9 cellular contexts compared by ENCODE assay signal in the genomic region with DNA sequence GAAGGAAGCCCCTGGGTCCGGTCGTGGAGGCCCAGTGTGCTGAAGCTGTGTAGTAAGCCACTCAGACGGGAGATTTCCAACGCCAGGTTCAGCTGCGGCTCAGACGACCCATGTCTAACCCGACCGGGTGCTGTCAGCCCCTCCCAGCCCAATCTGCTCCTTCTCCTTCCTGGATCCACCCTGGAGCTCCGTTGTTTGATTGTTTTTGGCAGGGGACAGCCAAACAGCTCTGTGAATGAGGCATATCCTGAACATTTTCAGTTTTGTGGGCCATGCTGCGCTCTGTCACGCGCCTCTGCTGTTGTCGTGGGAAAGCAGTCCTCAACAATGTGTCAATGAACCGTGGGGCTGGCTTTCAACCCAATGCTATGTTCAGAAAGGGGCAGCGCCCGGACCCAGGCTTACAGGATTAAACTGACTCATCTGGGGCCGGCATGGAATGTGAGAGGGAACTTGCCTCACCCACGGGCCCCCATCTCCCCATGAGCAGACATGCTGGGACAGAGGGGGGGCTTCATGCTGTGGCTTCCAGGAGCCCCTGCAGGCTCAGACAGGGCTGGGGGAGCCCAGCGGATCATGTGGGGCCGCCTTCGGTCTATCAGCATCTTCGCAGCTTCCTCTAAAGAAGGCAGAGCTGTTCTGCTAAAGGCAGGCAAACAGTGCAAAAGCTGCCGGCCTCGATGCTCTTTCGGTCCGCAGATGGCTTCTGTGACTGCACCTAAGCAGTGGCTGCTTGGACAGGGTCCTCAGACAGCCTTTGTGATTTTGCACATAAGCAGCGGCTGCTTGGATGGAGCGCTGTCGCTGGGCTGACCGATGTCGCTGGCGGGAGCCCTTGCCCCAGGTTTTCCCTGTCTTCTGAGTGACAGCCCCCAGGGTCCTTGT.
DNase-seq lines count a peak whose midpoint lies in the region; ATAC-seq, FAIRE-seq and TF ChIP-seq lines count a peak whose summit lies in the region.
"Had no signal": no experiment of that assay in that cellular context is flagged by ENCODE, and none has a peak within 500 bp of the region (broad histone marks: within the 10 kb centered on the region; RNA-seq: fewer than 3 reads in every experiment).

No MANE protein-coding gene starts in this region.

- CTCF ChIA-PET in activated naive CD4-positive, alpha-beta T cell treated with anti-CD3 and anti-CD28 coated beads for 36 hours (lab: Charles Lee), result no interaction called here

- no peak for ATAC-seq in GM18907 (IDR thresholded peaks at IDR 0.05; ENCODE audit: unreplicated experiment)
- no peak for ATAC-seq in HG03460 (IDR thresholded peaks at IDR 0.05; ENCODE audit: unreplicated experiment)

- H3K36me3 Mint-ChIP-seq in HFFc6 (ENCODE audit: low read depth) (no peaks in the 10 kb centered on the region; the same call in 1 of the 2 replicates), chondrocyte (ENCODE audit: low read depth) (no peaks in the 10 kb centered on the region)
- no peaks in the 10 kb centered on the region for H3K36me3 Mint-ChIP-seq in activated naive CD4-positive, alpha-beta T cell treated with anti-CD3 and anti-CD28 coated beads for 36 hours (ENCODE audit: low read depth)

- 61% methylated on average over 32 of the region's 32 CpGs for WGBS in smooth muscle cell (ENCODE audit: low lambda C conversion rate)

- dilution Hi-C loops in keratinocyte (cut with MboI; ENCODE audit: extremely low pct_ligation_motif_present, low sequenced_read_pairs), result no loop called here

- H3K27ac Mint-ChIP-seq in HFFc6 (peak overlapping the region; percentile 65), chondrocyte (ENCODE audit: unreplicated experiment) (peak overlapping the region; percentile 92)
- H3K27ac Mint-ChIP-seq in activated naive CD4-positive, alpha-beta T cell treated with anti-CD3 and anti-CD28 coated beads for 36 hours, result no peak overlapping the region

- H3F3A ChIP-seq in smooth muscle cell (ENCODE audit: low read depth), result no peaks in the 10 kb centered on the region

- H3K27ac ChIP-seq in keratinocyte (ENCODE audit: control insufficient read depth, insufficient read depth, low read length) (peak overlapping the region; percentile 42), smooth muscle cell (ENCODE audit: low read depth) (peak overlapping the region; percentile 69)

- H2AFZ ChIP-seq in keratinocyte (ENCODE audit: control insufficient read depth, low read length) (peak overlapping the region; percentile 72), smooth muscle cell (ENCODE audit: low read depth) (no peak overlapping the region)

- H3K4me2 ChIP-seq in keratinocyte (ENCODE audit: control insufficient read depth, extremely low read depth, insufficient read depth, low read depth, low read length) (peak overlapping the region; percentile 67), smooth muscle cell (peak overlapping the region; percentile 78)

- H3K9me3 Mint-ChIP-seq in HFFc6 (no peaks in the 10 kb centered on the region), chondrocyte (ENCODE audit: low read depth) (no peaks in the 10 kb centered on the region)
- H3K9me3 Mint-ChIP-seq in activated naive CD4-positive, alpha-beta T cell treated with anti-CD3 and anti-CD28 coated beads for 36 hours, result no peaks in the 10 kb centered on the region

- H3K36me3 ChIP-seq in keratinocyte (ENCODE audit: control insufficient read depth in 2 of 2, extremely low read depth in 1 of 2, insufficient read depth in 2 of 2, low read length in 2 of 2) (no peaks in the 10 kb centered on the region), smooth muscle cell (ENCODE audit: low read depth) (no peaks in the 10 kb centered on the region)

- no peaks in the 10 kb centered on the region for H3K79me2 ChIP-seq in keratinocyte (ENCODE audit: control insufficient read depth, insufficient read depth, low read length)
- H3K79me2 ChIP-seq in smooth muscle cell (ENCODE audit: low read depth), result no peaks in the 10 kb centered on the region

- intact Hi-C loops in activated naive CD4-positive, alpha-beta T cell treated with anti-CD3 and anti-CD28 coated beads for 36 hours (cut with micrococcal nuclease), result no loop called here

- H4K20me1 ChIP-seq in keratinocyte (ENCODE audit: control insufficient read depth, extremely low read depth, insufficient read depth, low read length), result no peaks in the 10 kb centered on the region
- no peaks in the 10 kb centered on the region for H4K20me1 ChIP-seq in smooth muscle cell (ENCODE audit: low read depth)

- no peak overlapping the region for H3K4me3 ChIP-seq in keratinocyte (ENCODE audit: control insufficient read depth in 2 of 3, extremely low read depth in 1 of 3, insufficient read depth in 2 of 3, low read depth in 1 of 3, low read length in 3 of 3)
- H3K4me3 ChIP-seq in smooth muscle cell, result no peak overlapping the region

- DNase-seq in HFFc6 (peak; percentile 35), chondrocyte (ENCODE audit: low spot score) (peak; percentile 66), keratinocyte (ENCODE audit: low read depth, low spot score) (no peak), smooth muscle cell (lab: John Stamatoyannopoulos, UW; ENCODE audit: unreplicated experiment) (no peak), NCI-H774 (lab: John Stamatoyannopoulos, UW) (no peak)
- no peak for DNase-seq in activated naive CD4-positive, alpha-beta T cell treated with anti-CD3 and anti-CD28 coated beads for 36 hours

- H3K9me3 ChIP-seq in keratinocyte (ENCODE audit: control insufficient read depth, low read depth, low read length), result no peaks in the 10 kb centered on the region
- no peaks in the 10 kb centered on the region for H3K9me3 ChIP-seq in smooth muscle cell (replicated peaks; ENCODE audit: low read depth)

- H3K9ac ChIP-seq in keratinocyte (ENCODE audit: control insufficient read depth, extremely low read depth, insufficient read depth, low read length), result peak overlapping the region; percentile 58
- H3K9ac ChIP-seq in smooth muscle cell (ENCODE audit: low read depth), result peak overlapping the region; percentile 76

- TF ChIP-seq CTCF in HFFc6 (IDR thresholded peaks at IDR 0.05) (no peak), chondrocyte (IDR thresholded peaks at IDR 0.05) (no peak), keratinocyte (optimal IDR thresholded peaks at IDR 0.05 in 1 of 3, IDR thresholded peaks at IDR 0.05 in 1 of 3, conservative IDR thresholded peaks at IDR 0.05 in 1 of 3; ENCODE audit: extremely low read depth in 1 of 3, insufficient read depth in 2 of 3, low read length in 3 of 3) (no peak), smooth muscle cell (IDR thresholded peaks at IDR 0.05; ENCODE audit: borderline replicate concordance, insufficient read depth, poor library complexity, severe bottlenecking) (no peak)

- FAIRE-seq in keratinocyte (lab: Jason Lieb, UNC), result peak; percentile 71
- FAIRE-seq: islet of Langerhans had no signal

- no peaks in the 10 kb centered on the region for H3K9me1 ChIP-seq in keratinocyte (ENCODE audit: control insufficient read depth, extremely low read depth, insufficient read depth, low read length)

- H3K27me3 ChIP-seq in keratinocyte (ENCODE audit: control insufficient read depth, extremely low read depth, insufficient read depth, low read length) (no peaks in the 10 kb centered on the region), smooth muscle cell (ENCODE audit: low read depth) (no peaks in the 10 kb centered on the region)

- H3K4me1 Mint-ChIP-seq in HFFc6 (ENCODE audit: low read depth) (peaks cover 21% of the 10 kb centered on the region), chondrocyte (ENCODE audit: low read depth) (peaks cover 46% of the 10 kb centered on the region)
- H3K4me1 Mint-ChIP-seq in activated naive CD4-positive, alpha-beta T cell treated with anti-CD3 and anti-CD28 coated beads for 36 hours (ENCODE audit: low read depth), result no peaks in the 10 kb centered on the region

- H3K27me3 Mint-ChIP-seq in HFFc6 (ENCODE audit: insufficient read depth), result peaks cover 33% of the 10 kb centered on the region
- H3K27me3 Mint-ChIP-seq in chondrocyte (ENCODE audit: low read depth), result no peaks in the 10 kb centered on the region
- no peaks in the 10 kb centered on the region for H3K27me3 Mint-ChIP-seq in activated naive CD4-positive, alpha-beta T cell treated with anti-CD3 and anti-CD28 coated beads for 36 hours (ENCODE audit: low read depth)

- H3K4me3 Mint-ChIP-seq in HFFc6 (peak overlapping the region; percentile 28; the same call in 1 of the 2 replicates), chondrocyte (ENCODE audit: unreplicated experiment) (peak overlapping the region; percentile 31)
- no peak overlapping the region for H3K4me3 Mint-ChIP-seq in activated naive CD4-positive, alpha-beta T cell treated with anti-CD3 and anti-CD28 coated beads for 36 hours

- peaks cover 42% of the 10 kb centered on the region for H3K4me1 ChIP-seq in keratinocyte (ENCODE audit: control insufficient read depth, extremely low read depth, insufficient read depth, low read length)
- peaks cover 12% of the 10 kb centered on the region for H3K4me1 ChIP-seq in smooth muscle cell (ENCODE audit: low read depth)

Comparison
In these comparisons a context has a peak if more than half of its experiments do, and no peak if none do; other contexts are left out.
1. DNase-seq: peak in HFFc6 (single experiment) and chondrocyte (single experiment); none in keratinocyte (single experiment), smooth muscle cell (single experiment), activated naive CD4-positive, alpha-beta T cell treated with anti-CD3 and anti-CD28 coated beads for 36 hours (single experiment) and NCI-H774 (single experiment).